ENCODE assay signal across 18 cellular contexts in genomic region chr10:121231059-121231458, GRCh38.
DNase-seq lines count a peak whose midpoint lies in the region; ATAC-seq, FAIRE-seq and TF ChIP-seq lines count a peak whose summit lies in the region.
"Had no signal": no experiment of that assay in that cellular context is flagged by ENCODE, and none has a peak within 500 bp of the region (broad histone marks: within the 10 kb centered on the region; RNA-seq: fewer than 3 reads in every experiment).

No MANE protein-coding gene starts in this region.

- no peaks in the 10 kb centered on the region for H3K27me3 ChIP-seq in heart right ventricle
- H3K27me3 ChIP-seq in keratinocyte (ENCODE audit: control insufficient read depth, extremely low read depth, insufficient read depth, low read length) = no peaks in the 10 kb centered on the region
- H3K27me3 ChIP-seq: BLaER1 had no signal

- intact Hi-C loops in Right ventricle myocardium inferior (cut with DNase I) = no loop called here
- intact Hi-C loops in heart right ventricle (cut with DNase I) = no loop called here

- dilution Hi-C loops in keratinocyte (cut with MboI; ENCODE audit: extremely low pct_ligation_motif_present, low sequenced_read_pairs) = no loop called here

- POLR2A ChIA-PET in HEK293 (lab: Yijun Ruan, JAX) = no interaction called here

- peak; percentile 52 for ATAC-seq in Right ventricle myocardium inferior
- no peak for ATAC-seq in heart right ventricle
- ATAC-seq: CD8-positive, alpha-beta T cell had no signal

- H3K9me3 ChIP-seq in heart right ventricle (no peaks in the 10 kb centered on the region), HEK293 (ENCODE audit: control insufficient read depth, insufficient read depth, low read depth, low read length) (no peaks in the 10 kb centered on the region), keratinocyte (ENCODE audit: control insufficient read depth, low read depth, low read length) (no peaks in the 10 kb centered on the region)
- H3K9me3 ChIP-seq: Caco-2, HAP-1 had no signal

- no peak overlapping the region for H2AFZ ChIP-seq in keratinocyte (ENCODE audit: control insufficient read depth, low read length)

- TF ChIP-seq CTCF in heart right ventricle (IDR thresholded peaks at IDR 0.05) (no peak), HEK293 (tag by site-specific recombination; IDR thresholded peaks at IDR 0.05) (no peak), keratinocyte (optimal IDR thresholded peaks at IDR 0.05 in 1 of 3, IDR thresholded peaks at IDR 0.05 in 1 of 3, conservative IDR thresholded peaks at IDR 0.05 in 1 of 3; ENCODE audit: extremely low read depth in 1 of 3, insufficient read depth in 2 of 3, low read length in 3 of 3) (no peak)

- H3K27ac ChIP-seq in heart right ventricle = no peak overlapping the region
- no peak overlapping the region for H3K27ac ChIP-seq in HEK293 (ENCODE audit: extremely low read depth, low read depth, low read length)
- H3K27ac ChIP-seq in keratinocyte (ENCODE audit: control insufficient read depth, insufficient read depth, low read length) = no peak overlapping the region
- H3K27ac ChIP-seq: 22Rv1, BLaER1, C4-2B had no signal

- DNase-seq in Right ventricle myocardium inferior (ENCODE audit: missing footprints) (no peak), heart right ventricle (no peak), keratinocyte (ENCODE audit: low read depth, low spot score) (no peak), NCI-H187 (lab: John Stamatoyannopoulos, UW) (no peak), RPMI8226 (no peak)
- DNase-seq: Caco-2; CD4-positive, CD25-positive, alpha-beta regulatory T cell; CD8-positive, alpha-beta T cell; DMS153; DND-41 had no signal

- no peaks in the 10 kb centered on the region for H3K9me1 ChIP-seq in keratinocyte (ENCODE audit: control insufficient read depth, extremely low read depth, insufficient read depth, low read length)

- H3K36me3 ChIP-seq in heart right ventricle (no peaks in the 10 kb centered on the region), HEK293 (ENCODE audit: control insufficient read depth in 2 of 2, insufficient read depth in 1 of 2, low read length in 2 of 2) (no peaks in the 10 kb centered on the region), keratinocyte (ENCODE audit: control insufficient read depth in 2 of 2, extremely low read depth in 1 of 2, insufficient read depth in 2 of 2, low read length in 2 of 2) (no peaks in the 10 kb centered on the region)
- H3K36me3 ChIP-seq: BLaER1, HAP-1 had no signal

- CTCF ChIA-PET in HEK293 (lab: Yijun Ruan, JAX) = no interaction called here

- no peaks in the 10 kb centered on the region for H3K79me2 ChIP-seq in keratinocyte (ENCODE audit: control insufficient read depth, insufficient read depth, low read length)

- no peaks in the 10 kb centered on the region for H4K20me1 ChIP-seq in keratinocyte (ENCODE audit: control insufficient read depth, extremely low read depth, insufficient read depth, low read length)
- H4K20me1 ChIP-seq: BLaER1 had no signal

- FAIRE-seq in keratinocyte (lab: Jason Lieb, UNC) = peak; percentile 9
- FAIRE-seq: A204.1, G401.6, GM12892 had no signal

- 82 to 85% methylated on average over 4 of the region's 4 CpGs for WGBS in heart right ventricle, 2 donors

- H3K4me3 ChIP-seq in heart right ventricle = no peak overlapping the region
- no peak overlapping the region for H3K4me3 ChIP-seq in HEK293 (ENCODE audit: low read depth, low read length)
- no peak overlapping the region for H3K4me3 ChIP-seq in keratinocyte (ENCODE audit: control insufficient read depth in 2 of 3, extremely low read depth in 1 of 3, insufficient read depth in 2 of 3, low read depth in 1 of 3, low read length in 3 of 3)
- H3K4me3 ChIP-seq: BLaER1, HAP-1 had no signal

- H3K4me1 ChIP-seq in heart right ventricle (no peaks in the 10 kb centered on the region), HEK293 (ENCODE audit: control insufficient read depth, insufficient read depth, low read length) (no peaks in the 10 kb centered on the region), keratinocyte (ENCODE audit: control insufficient read depth, extremely low read depth, insufficient read depth, low read length) (no peaks in the 10 kb centered on the region)
- H3K4me1 ChIP-seq: BLaER1, Caco-2, HAP-1 had no signal

- no peak overlapping the region for H3K4me2 ChIP-seq in keratinocyte (ENCODE audit: control insufficient read depth, extremely low read depth, insufficient read depth, low read depth, low read length)
- H3K4me2 ChIP-seq: BLaER1 had no signal

- no peak overlapping the region for H3K9ac ChIP-seq in keratinocyte (ENCODE audit: control insufficient read depth, extremely low read depth, insufficient read depth, low read length)
- H3K9ac ChIP-seq: BLaER1 had no signal

TF ChIP-seq in HEK293, 187 proteins besides CTCF, POLR2A, EP300 and RAD21:
- TF ChIP-seq ZNF112 (tag by site-specific recombination; IDR thresholded peaks at IDR 0.05) (no peak), ZNF404 (tag by site-specific recombination; IDR thresholded peaks at IDR 0.05) (no peak), ZSCAN23 (tag by site-specific recombination; IDR thresholded peaks at IDR 0.05) (no peak), PRDM10 (tag by site-specific recombination; IDR thresholded peaks at IDR 0.05) (0 out of 2 replicates have a peak, but pooled peaks have one; percentile 15), YY1 (tag by site-specific recombination; IDR thresholded peaks at IDR 0.05) (no peak), ZNF623 (tag by site-specific recombination; IDR thresholded peaks at IDR 0.05) (no peak), ZNF692 (tag by site-specific recombination; IDR thresholded peaks at IDR 0.05) (no peak), ZNF777 (tag by site-specific recombination; IDR thresholded peaks at IDR 0.05; ENCODE audit: borderline replicate concordance) (no peak)
